In genomic region chr12:19121449-19122018, GRCh38 we compare ENCODE assay signal across 1 cellular context.
TF ChIP-seq lines count a peak whose summit lies in the region.

No MANE protein-coding gene starts in this region.

TF ChIP-seq in K562, 482 proteins besides CTCF, POLR2A, EP300 and RAD21:
- TF ChIP-seq, protein P1, sequence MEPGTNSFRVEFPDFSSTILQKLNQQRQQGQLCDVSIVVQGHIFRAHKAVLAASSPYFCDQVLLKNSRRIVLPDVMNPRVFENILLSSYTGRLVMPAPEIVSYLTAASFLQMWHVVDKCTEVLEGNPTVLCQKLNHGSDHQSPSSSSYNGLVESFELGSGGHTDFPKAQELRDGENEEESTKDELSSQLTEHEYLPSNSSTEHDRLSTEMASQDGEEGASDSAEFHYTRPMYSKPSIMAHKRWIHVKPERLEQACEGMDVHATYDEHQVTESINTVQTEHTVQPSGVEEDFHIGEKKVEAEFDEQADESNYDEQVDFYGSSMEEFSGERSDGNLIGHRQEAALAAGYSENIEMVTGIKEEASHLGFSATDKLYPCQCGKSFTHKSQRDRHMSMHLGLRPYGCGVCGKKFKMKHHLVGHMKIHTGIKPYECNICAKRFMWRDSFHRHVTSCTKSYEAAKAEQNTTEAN (CRISPR knock-in tag; IDR thresholded peaks at IDR 0.05) = no peak
- TF ChIP-seq TCF3 (CRISPR knock-in tag; IDR thresholded peaks at IDR 0.05) = no peak
- TF ChIP-seq, protein P2, sequence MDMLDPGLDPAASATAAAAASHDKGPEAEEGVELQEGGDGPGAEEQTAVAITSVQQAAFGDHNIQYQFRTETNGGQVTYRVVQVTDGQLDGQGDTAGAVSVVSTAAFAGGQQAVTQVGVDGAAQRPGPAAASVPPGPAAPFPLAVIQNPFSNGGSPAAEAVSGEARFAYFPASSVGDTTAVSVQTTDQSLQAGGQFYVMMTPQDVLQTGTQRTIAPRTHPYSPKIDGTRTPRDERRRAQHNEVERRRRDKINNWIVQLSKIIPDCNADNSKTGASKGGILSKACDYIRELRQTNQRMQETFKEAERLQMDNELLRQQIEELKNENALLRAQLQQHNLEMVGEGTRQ (CRISPR knock-in tag; IDR thresholded peaks at IDR 0.05) = no peak
